Comparison of ENCODE assay signal across 33 cellular contexts in genomic region chr5:125978015-125978414, GRCh38.
"Had no signal": no experiment of that assay in that cellular context is flagged by ENCODE, and none has a peak within 500 bp of the region (broad histone marks: within the 10 kb centered on the region; RNA-seq: fewer than 3 reads in every experiment).

No MANE protein-coding gene starts in this region.

- ATAC-seq: activated CD8-positive, alpha-beta T cell treated with anti-CD3 and anti-CD28 coated beads for 36 hours; activated naive CD4-positive, alpha-beta T cell treated with anti-CD3 and anti-CD28 coated beads, Interleukin-2, amount 50 U/mL, for 72 hours; activated T-cell treated with anti-CD3 and anti-CD28 coated beads, Interleukin-2, amount 50 U/mL, for 4 hours; activated T-cell treated with anti-CD3 and anti-CD28 coated beads, Interleukin-2, amount 50 U/mL, for 72 hours; activated T-helper 17 cell treated with anti-CD3 and anti-CD28 coated beads, Interleukin-2, amount 50 U/mL, for 72 hours; body of pancreas had no signal

- H3K4me1 ChIP-seq: adrenal gland, body of pancreas, breast epithelium had no signal

- FAIRE-seq: astrocyte, TTC549 had no signal

- H3K27me3 ChIP-seq: adrenal gland, body of pancreas, brain microvascular endothelial cell, breast epithelium had no signal

- H3K9me3 ChIP-seq: adrenal gland, body of pancreas, breast epithelium had no signal

- H3K4me3 ChIP-seq: adrenal gland, body of pancreas, breast epithelium had no signal

- H3K36me3 ChIP-seq: adrenal gland, brain microvascular endothelial cell, breast epithelium had no signal

- DNase-seq: activated B cell treated with CpG ODN at 0.5 μM for 24 hours; activated CD4-positive, alpha-beta memory T cell treated with anti-CD3 and anti-CD28 coated beads for 36 hours; activated CD4-positive, alpha-beta T cell treated with anti-CD3 and anti-CD28 coated beads for 4 hours; activated CD4-positive, alpha-beta T cell treated with anti-CD3 and anti-CD28 coated beads, Interleukin-2, amount 10 ng/mL, durations not matched to agents 24 days and 14 days; activated CD4-positive, alpha-beta T cell treated with anti-CD3 and anti-CD28 coated beads, Interleukin-2, amount 50 U/mL, for 1 hour; activated CD4-positive, alpha-beta T cell treated with anti-CD3 and anti-CD28 coated beads, Interleukin-2, amount 50 U/mL, for 4 hours; activated CD4-positive, CD25-positive, alpha-beta regulatory T cell treated with anti-CD3 and anti-CD28 coated beads, Interleukin-2, amount 50 U/mL, for 72 hours; activated CD8-positive, alpha-beta memory T cell treated with anti-CD3 and anti-CD28 coated beads, Interleukin-2, amount 50 U/mL, for 4 hours; activated CD8-positive, alpha-beta T cell treated with anti-CD3 and anti-CD28 coated beads for 36 hours; activated effector memory CD4-positive, alpha-beta T cell treated with anti-CD3 and anti-CD28 coated beads, Interleukin-2, amount 50 U/mL, for 16 hours; activated gamma-delta T cell treated with Interleukin-2 at 50 U/mL for 16 hours; activated naive CD4-positive, alpha-beta T cell; activated naive CD4-positive, alpha-beta T cell treated with anti-CD3 and anti-CD28 coated beads for 36 hours; activated naive CD4-positive, alpha-beta T cell treated with anti-CD3 and anti-CD28 coated beads, Interleukin-2, amount 50 U/mL, for 16 hours; activated naive CD8-positive, alpha-beta T cell treated with anti-CD3 and anti-CD28 coated beads for 36 hours; activated T-cell treated with anti-CD3 and anti-CD28 coated beads for 4 hours; activated T-cell treated with anti-CD3 and anti-CD28 coated beads, Interleukin-2, amount 50 U/mL, for 1 hour; activated T-cell treated with anti-CD3 and anti-CD28 coated beads, Interleukin-2, amount 50 U/mL, for 4 hours; activated T-cell treated with anti-CD3 and anti-CD28 coated beads, Interleukin-2, amount 50 U/mL, for 72 hours; adrenal gland; amniotic stem cell; aorta; body of pancreas; brain microvascular endothelial cell; central memory CD4-positive, alpha-beta T cell; T-helper 2 cell; T-helper 9 cell had no signal

- H3K27ac ChIP-seq: adrenal gland, body of pancreas, brain microvascular endothelial cell, breast epithelium, VCaP had no signal
